11 cellular contexts compared by ENCODE assay signal in the genomic region with DNA sequence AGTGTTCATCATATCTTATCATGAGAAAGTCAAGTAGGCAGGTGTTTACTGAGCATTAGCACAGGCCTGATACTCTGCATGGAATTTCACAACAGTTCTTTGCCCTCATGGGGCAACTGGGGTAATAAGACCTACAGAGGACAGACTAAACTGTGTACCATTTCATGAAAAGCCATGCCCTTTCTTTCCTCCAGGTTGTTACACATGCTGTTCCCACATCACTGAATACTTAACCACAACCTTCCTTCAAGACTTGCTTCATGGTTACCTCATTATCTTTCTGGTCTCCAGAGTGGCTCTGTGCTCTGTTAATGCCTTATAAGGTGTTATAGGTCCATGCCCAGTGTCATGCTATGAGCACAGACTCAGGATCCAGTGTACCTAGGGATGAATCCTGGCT. TPM values are rescaled to one million over a fixed set of nuclear protein-coding genes. Genes with fewer than 3 reads are reported as not detected.
DNase-seq lines count a peak whose midpoint lies in the region; ATAC-seq and TF ChIP-seq lines count a peak whose summit lies in the region.
"Had no signal": no experiment of that assay in that cellular context is flagged by ENCODE, and none has a peak within 500 bp of the region (broad histone marks: within the 10 kb centered on the region; RNA-seq: fewer than 3 reads in every experiment).

No MANE protein-coding gene starts in this region.

- H3K27ac ChIP-seq in osteoblast (ENCODE audit: low read depth, low read length): no peak overlapping the region
- H3K27ac ChIP-seq: GM23248 had no signal

- H3K36me3 ChIP-seq in osteoblast (ENCODE audit: insufficient read depth, low read length): no peaks in the 10 kb centered on the region

- H3K4me3 ChIP-seq in choroid plexus epithelial cell (ENCODE audit: low read depth, low read length) (no peak overlapping the region), osteoblast (ENCODE audit: insufficient read depth, low read length) (no peak overlapping the region)
- H3K4me3 ChIP-seq: GM23248 had no signal

- no peaks in the 10 kb centered on the region for H3K79me2 ChIP-seq in osteoblast (ENCODE audit: insufficient read depth, low read length)

- no peaks in the 10 kb centered on the region for H3K9me3 ChIP-seq in osteoblast (ENCODE audit: low read depth, low read length)

- TF ChIP-seq CTCF in choroid plexus epithelial cell (conservative IDR thresholded peaks at IDR 0.05; ENCODE audit: low read depth, low read length): no peak
- TF ChIP-seq CTCF in osteoblast (IDR thresholded peaks at IDR 0.05; ENCODE audit: extremely low read depth, low read depth, low read length): no peak

- no peaks in the 10 kb centered on the region for H3K27me3 ChIP-seq in osteoblast (ENCODE audit: insufficient read depth, low read length)

- H4K20me1 ChIP-seq in osteoblast (ENCODE audit: insufficient read depth, low read length): no peaks in the 10 kb centered on the region

- DNase-seq in AML-193 (lab: John Stamatoyannopoulos, UW) (peak; percentile 79 to 80), NOMO-1 treated with dmso at 0.1 percent for 144 hours (lab: John Stamatoyannopoulos, UW; ENCODE audit: unreplicated experiment) (peak; percentile 82), choroid plexus epithelial cell (ENCODE audit: low read depth) (peak; percentile 39), NCI-H446 treated with DMSO at 0.1 percent for 48 hours (lab: John Stamatoyannopoulos, UW) (no peak), NCI-H510A (lab: John Stamatoyannopoulos, UW) (no peak), KG1 (lab: John Stamatoyannopoulos, UW) (no peak), osteoblast (ENCODE audit: insufficient read length, low spot score, missing footprints) (no peak)
- DNase-seq: amniotic stem cell, GM23248, NCI-H774 had no signal

- ATAC-seq in GM19351 (IDR thresholded peaks at IDR 0.05; ENCODE audit: unreplicated experiment): peak; percentile 41

- H2AFZ ChIP-seq in osteoblast (ENCODE audit: low read length): no peak overlapping the region
- H2AFZ ChIP-seq: GM23248 had no signal

- peaks cover 17% of the 10 kb centered on the region for H3K4me1 ChIP-seq in osteoblast (ENCODE audit: insufficient read depth, low read length)

- H3K4me2 ChIP-seq in osteoblast (ENCODE audit: insufficient read depth, low read length): no peak overlapping the region

RNA-seq across cellular contexts. Expression of gene RSL24D1, which starts 28.2 kb away (rescaled TPM):
- 110 and 118 TPM in 2 replicates for total RNA-seq in osteoblast

Comparison
In these comparisons a context has a peak if more than half of its experiments do, and no peak if none do; other contexts are left out.
1. DNase-seq: peak in AML-193 (2 of 2), NOMO-1 treated with dmso at 0.1 percent for 144 hours (single experiment) and choroid plexus epithelial cell (single experiment); none in NCI-H446 treated with DMSO at 0.1 percent for 48 hours (single experiment), NCI-H510A (single experiment), KG1 (single experiment) and osteoblast (single experiment).